Comparison of ENCODE assay signal across 8 cellular contexts in the genomic region with DNA sequence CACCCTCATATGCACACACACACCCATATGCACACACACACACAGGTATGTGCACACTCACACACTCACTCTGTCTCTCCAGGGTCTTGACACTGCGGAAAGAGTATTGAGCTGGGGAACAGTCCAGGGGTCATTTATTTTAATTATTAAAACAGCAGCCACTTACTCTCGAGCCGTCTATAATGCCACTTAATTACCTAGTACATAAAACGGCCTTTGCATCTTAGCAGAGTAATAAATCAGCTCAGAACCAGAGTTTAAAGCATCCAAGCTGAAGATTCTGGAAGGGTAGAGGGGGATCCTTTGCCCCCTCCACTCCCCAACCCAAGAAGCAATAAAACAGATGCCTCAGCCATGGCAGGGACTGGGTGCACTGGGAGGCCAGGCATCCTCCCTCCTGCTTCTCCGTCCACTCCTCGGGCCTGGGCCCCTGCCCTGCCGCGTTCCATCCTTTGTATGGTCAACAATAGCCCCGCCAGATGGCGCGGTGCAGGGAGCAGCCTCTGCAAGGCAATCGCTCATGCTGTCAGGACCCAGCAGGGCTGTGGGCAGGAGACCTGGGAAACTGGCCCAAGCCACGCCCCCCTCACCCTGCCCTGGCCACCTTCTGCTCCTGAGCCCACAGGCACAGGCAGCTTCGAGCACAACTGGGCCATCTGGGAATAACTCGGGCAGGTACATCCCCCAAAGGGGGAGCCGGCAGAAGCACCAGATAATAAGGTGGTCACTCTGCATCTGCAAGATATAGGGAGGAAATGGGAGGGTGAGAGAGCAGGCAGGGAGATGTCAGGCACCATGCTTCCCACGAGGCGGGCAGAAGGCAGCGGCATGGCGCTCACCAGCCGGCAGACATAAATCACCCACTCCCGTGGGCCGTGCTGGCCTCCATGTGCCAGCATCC. TPM values are rescaled to one million over a fixed set of nuclear protein-coding genes. Genes with fewer than 3 reads are reported as not detected.
A peak's percentile ranks its signal among the peaks of the same experiment; 100 is the strongest.
DNase-seq lines count a peak whose midpoint lies in the region; ATAC-seq, FAIRE-seq and TF ChIP-seq lines count a peak whose summit lies in the region.

No MANE protein-coding gene starts in this region.

- POLR2A ChIA-PET in naive thymus-derived CD8-positive, alpha-beta T cell (lab: Charles Lee): no interaction called here

- H3K27ac Mint-ChIP-seq in progenitor cell of endocrine pancreas: peak overlapping the region; percentile 92
- no peak overlapping the region for H3K27ac Mint-ChIP-seq in naive thymus-derived CD8-positive, alpha-beta T cell

- no peak overlapping the region for H3K4me3 Mint-ChIP-seq in progenitor cell of endocrine pancreas (ENCODE audit: low read depth)
- H3K4me3 Mint-ChIP-seq in naive thymus-derived CD8-positive, alpha-beta T cell: no peak overlapping the region

- intact Hi-C loops in Right ventricle myocardium superior (cut with DNase I): loop anchor here (5.0 kb wide), 1 partner anchor 39 kb away; a partner anchor contains a TSS

- DNase-seq in HTR-8/SVneo (ENCODE audit: insufficient read length, low spot score) (peak; percentile 71), SK-N-DZ (ENCODE audit: low spot score) (peak; percentile 81), Right ventricle myocardium superior (peak; percentile 86), progenitor cell of endocrine pancreas (ENCODE audit: low spot score, unreplicated experiment) (peak; percentile 89), NOMO-1 treated with DMSO at 0.1 percent for 48 hours (lab: John Stamatoyannopoulos, UW; ENCODE audit: unreplicated experiment) (no peak)
- DNase-seq in stimulated activated CD4-positive, alpha-beta T cell treated with anti-CD3 and anti-CD28 coated beads, Interleukin-4, amount 100 ng/mL, for 1 hour: no peak
- DNase-seq in naive thymus-derived CD8-positive, alpha-beta T cell: no peak

- TF ChIP-seq CTCF in progenitor cell of endocrine pancreas (IDR thresholded peaks at IDR 0.05; ENCODE audit: unreplicated experiment): peak; percentile 63

- H3K9me3 Mint-ChIP-seq in progenitor cell of endocrine pancreas (ENCODE audit: low read depth): no peaks in the 10 kb centered on the region
- H3K9me3 Mint-ChIP-seq in naive thymus-derived CD8-positive, alpha-beta T cell: no peaks in the 10 kb centered on the region

- H3K4me1 Mint-ChIP-seq in progenitor cell of endocrine pancreas (ENCODE audit: low read depth): peaks cover 47% of the 10 kb centered on the region
- H3K4me1 Mint-ChIP-seq in naive thymus-derived CD8-positive, alpha-beta T cell: peaks cover 0 to 15% (median 6%) of the 10 kb centered on the region in 4 donors

- peak; percentile 96 for FAIRE-seq in HTR-8/SVneo (lab: Jason Lieb, UNC)

- ATAC-seq in Right ventricle myocardium superior (ENCODE audit: poor library complexity): peak; percentile 80
- ATAC-seq in naive thymus-derived CD8-positive, alpha-beta T cell: no peak
- no peak for ATAC-seq in HG02678 (IDR thresholded peaks at IDR 0.05; ENCODE audit: unreplicated experiment)

- no peaks in the 10 kb centered on the region for H3K27me3 Mint-ChIP-seq in progenitor cell of endocrine pancreas
- peaks cover 0 to 2% (median 0%) of the 10 kb centered on the region in 5 donors for H3K27me3 Mint-ChIP-seq in naive thymus-derived CD8-positive, alpha-beta T cell

- H3K36me3 Mint-ChIP-seq in progenitor cell of endocrine pancreas (ENCODE audit: insufficient read depth): peaks cover 4% of the 10 kb centered on the region
- H3K36me3 Mint-ChIP-seq in naive thymus-derived CD8-positive, alpha-beta T cell: no peaks in the 10 kb centered on the region

RNA-seq across cellular contexts. Expression of a gene that starts 40.9 kb away (rescaled TPM):
- 20.3 and 23.2 TPM in 2 replicates for polyA plus RNA-seq in SK-N-DZ (2014; cell fraction: cytosol; rRNA removed)
- polyA plus RNA-seq in SK-N-DZ (2014; cell fraction: nucleus; rRNA removed): 13.6 and 14.7 TPM in 2 replicates
- total RNA-seq in Right ventricle myocardium superior (46.6 TPM), progenitor cell of endocrine pancreas (43.6 and 44.9 TPM in 2 replicates)
- total RNA-seq in naive thymus-derived CD8-positive, alpha-beta T cell: 10 to 100 TPM in 1 of 2 experiments, 1 to 10 TPM in 1; 9.0 to 10.1 TPM
- polyA plus RNA-seq in naive thymus-derived CD8-positive, alpha-beta T cell: 1 to 10 TPM in 2 of 3 donors, under 1 TPM in 1; 0.67 to 1.4 (median 1.3) TPM

Comparison
In these comparisons a context has a peak if more than half of its experiments do, and no peak if none do; other contexts are left out.
1. DNase-seq: peak in HTR-8/SVneo (single experiment), SK-N-DZ (single experiment), Right ventricle myocardium superior (single experiment) and progenitor cell of endocrine pancreas (single experiment); none in NOMO-1 treated with DMSO at 0.1 percent for 48 hours (single experiment), stimulated activated CD4-positive, alpha-beta T cell treated with anti-CD3 and anti-CD28 coated beads, Interleukin-4, amount 100 ng/mL, for 1 hour (single experiment) and naive thymus-derived CD8-positive, alpha-beta T cell (0 of 10).